In genomic region chr12:107351716-107352115, GRCh38 we compare ENCODE assay signal across 17 cellular contexts.
DNase-seq lines count a peak whose midpoint lies in the region; ATAC-seq, FAIRE-seq and TF ChIP-seq lines count a peak whose summit lies in the region.
"Had no signal": no experiment of that assay in that cellular context is flagged by ENCODE, and none has a peak within 500 bp of the region (broad histone marks: within the 10 kb centered on the region; RNA-seq: fewer than 3 reads in every experiment).

No MANE protein-coding gene starts in this region.

- H3K36me3 Mint-ChIP-seq in CD8-positive, alpha-beta T cell, result no peaks in the 10 kb centered on the region
- H3K36me3 Mint-ChIP-seq in activated T-helper 1 cell treated with anti-CD3 and anti-CD28 coated beads, Interleukin-12 subunit alpha, Interleukin-12 subunit beta, Interleukin-2, Interleukin-4 antibody, amounts not matched to agents 30 ng/mL and 10 ng/mL and 1 ng/mL, durations not matched to agents 14 hours and 24 hours and 36 hours (ENCODE audit: low read depth), result peaks cover 11% of the 10 kb centered on the region

- H3K4me3 ChIP-seq in BLaER1 (no peak overlapping the region), keratinocyte (ENCODE audit: control insufficient read depth in 2 of 3, extremely low read depth in 1 of 3, insufficient read depth in 2 of 3, low read depth in 1 of 3, low read length in 3 of 3) (no peak overlapping the region), dorsolateral prefrontal cortex (no peak overlapping the region)
- no peak overlapping the region for H3K4me3 ChIP-seq in CD8-positive, alpha-beta T cell (ENCODE audit: low read depth, low read length)
- H3K4me3 ChIP-seq: esophagus squamous epithelium had no signal

- no peak overlapping the region for H3K4me3 Mint-ChIP-seq in CD8-positive, alpha-beta T cell
- peak overlapping the region; percentile 38 for H3K4me3 Mint-ChIP-seq in activated T-helper 1 cell treated with anti-CD3 and anti-CD28 coated beads, Interleukin-12 subunit alpha, Interleukin-12 subunit beta, Interleukin-2, Interleukin-4 antibody, amounts not matched to agents 30 ng/mL and 10 ng/mL and 1 ng/mL, durations not matched to agents 14 hours and 24 hours and 36 hours
- H3K4me3 Mint-ChIP-seq: activated B cell treated with CpG ODN at 0.5 μM for 24 hours; activated naive CD4-positive, alpha-beta T cell treated with anti-CD3 and anti-CD28 coated beads, Interleukin-2, amount 10 ng/mL, durations not matched to agents 7 days and 5 days had no signal

- no peaks in the 10 kb centered on the region for H3K9me3 Mint-ChIP-seq in CD8-positive, alpha-beta T cell
- H3K9me3 Mint-ChIP-seq in activated T-helper 1 cell treated with anti-CD3 and anti-CD28 coated beads, Interleukin-12 subunit alpha, Interleukin-12 subunit beta, Interleukin-2, Interleukin-4 antibody, amounts not matched to agents 30 ng/mL and 10 ng/mL and 1 ng/mL, durations not matched to agents 14 hours and 24 hours and 36 hours, result peaks cover 6% of the 10 kb centered on the region

- H3K27me3 Mint-ChIP-seq in CD8-positive, alpha-beta T cell (ENCODE audit: low read depth), result no peaks in the 10 kb centered on the region
- H3K27me3 Mint-ChIP-seq in activated T-helper 1 cell treated with anti-CD3 and anti-CD28 coated beads, Interleukin-12 subunit alpha, Interleukin-12 subunit beta, Interleukin-2, Interleukin-4 antibody, amounts not matched to agents 30 ng/mL and 10 ng/mL and 1 ng/mL, durations not matched to agents 14 hours and 24 hours and 36 hours (ENCODE audit: insufficient read depth), result no peaks in the 10 kb centered on the region
- H3K27me3 Mint-ChIP-seq: activated naive CD4-positive, alpha-beta T cell treated with anti-CD3 and anti-CD28 coated beads, Interleukin-2, amount 10 ng/mL, durations not matched to agents 7 days and 5 days had no signal

- peaks cover 81% of the 10 kb centered on the region for H3K4me1 Mint-ChIP-seq in CD8-positive, alpha-beta T cell (ENCODE audit: low read depth)
- peaks cover 67% of the 10 kb centered on the region for H3K4me1 Mint-ChIP-seq in activated T-helper 1 cell treated with anti-CD3 and anti-CD28 coated beads, Interleukin-12 subunit alpha, Interleukin-12 subunit beta, Interleukin-2, Interleukin-4 antibody, amounts not matched to agents 30 ng/mL and 10 ng/mL and 1 ng/mL, durations not matched to agents 14 hours and 24 hours and 36 hours (ENCODE audit: low read depth)
- H3K4me1 Mint-ChIP-seq: activated B cell treated with CpG ODN at 0.5 μM for 24 hours had no signal

- H3K36me3 ChIP-seq in BLaER1 (no peaks in the 10 kb centered on the region), keratinocyte (ENCODE audit: control insufficient read depth in 2 of 2, extremely low read depth in 1 of 2, insufficient read depth in 2 of 2, low read length in 2 of 2) (no peaks in the 10 kb centered on the region)
- H3K36me3 ChIP-seq in CD8-positive, alpha-beta T cell (ENCODE audit: insufficient read depth, low read length), result no peaks in the 10 kb centered on the region
- H3K36me3 ChIP-seq: brain microvascular endothelial cell had no signal

- intact Hi-C loops in CD8-positive, alpha-beta T cell (cut with DNase I, micrococcal nuclease), result no loop called here
- intact Hi-C loops in activated T-helper 1 cell treated with anti-CD3 and anti-CD28 coated beads, Interleukin-12 subunit alpha, Interleukin-12 subunit beta, Interleukin-2, Interleukin-4 antibody, amounts not matched to agents 30 ng/mL and 10 ng/mL and 1 ng/mL, durations not matched to agents 14 hours and 24 hours and 36 hours (cut with micrococcal nuclease), result loop anchor here (1.0 to 10.0 kb wide), 7 partner anchors 21 to 577 kb away; partner anchors contain the start of gene RIC8B
- intact Hi-C loops in dorsolateral prefrontal cortex (cut with DNase I), result no loop called here

- H3K4me1 ChIP-seq in BLaER1 (peaks cover 46% of the 10 kb centered on the region), keratinocyte (ENCODE audit: control insufficient read depth, extremely low read depth, insufficient read depth, low read length) (peaks cover 50% of the 10 kb centered on the region)
- H3K4me1 ChIP-seq in CD8-positive, alpha-beta T cell (ENCODE audit: insufficient read depth, low read length), result peaks cover 46% of the 10 kb centered on the region

- TF ChIP-seq CTCF in CD8-positive, alpha-beta T cell (IDR thresholded peaks at IDR 0.05), result no peak
- TF ChIP-seq CTCF in keratinocyte (optimal IDR thresholded peaks at IDR 0.05 in 1 of 3, IDR thresholded peaks at IDR 0.05 in 1 of 3, conservative IDR thresholded peaks at IDR 0.05 in 1 of 3; ENCODE audit: extremely low read depth in 1 of 3, insufficient read depth in 2 of 3, low read length in 3 of 3) (no peak), dorsolateral prefrontal cortex (IDR thresholded peaks at IDR 0.05 in 54 of 56, conservative IDR thresholded peaks at IDR 0.05 in 2 of 56; ENCODE audit: low read depth in 1 of 56, partially characterized antibody in 56 of 56) (no peak), GM20000 (IDR thresholded peaks at IDR 0.05; ENCODE audit: extremely low read depth, missing control alignments) (no peak)

- H3K9ac ChIP-seq in BLaER1 (no peak overlapping the region), keratinocyte (ENCODE audit: control insufficient read depth, extremely low read depth, insufficient read depth, low read length) (no peak overlapping the region)

- dilution Hi-C loops in keratinocyte (cut with MboI; ENCODE audit: extremely low pct_ligation_motif_present, low sequenced_read_pairs), result no loop called here

- POLR2A ChIA-PET in CD8-positive, alpha-beta T cell (lab: Charles Lee), result interaction anchor here (1.6 kb wide), 1 partner anchor 31 kb away, joined by 4 read pairs; no protein-coding TSS in a partner anchor

- no peak overlapping the region for H2AFZ ChIP-seq in keratinocyte (ENCODE audit: control insufficient read depth, low read length)

- H3K4me2 ChIP-seq in BLaER1 (peak overlapping the region; percentile 89), keratinocyte (ENCODE audit: control insufficient read depth, extremely low read depth, insufficient read depth, low read depth, low read length) (peak overlapping the region; percentile 12)

- peak overlapping the region; percentile 55; the same call in 1 of the 2 replicates for H3K27ac ChIP-seq in BLaER1
- no peak overlapping the region for H3K27ac ChIP-seq in CD8-positive, alpha-beta T cell (ENCODE audit: low read depth, low read length)
- peak overlapping the region; percentile 24 for H3K27ac ChIP-seq in keratinocyte (ENCODE audit: control insufficient read depth, insufficient read depth, low read length)
- H3K27ac ChIP-seq in dorsolateral prefrontal cortex, result no peak overlapping the region
- H3K27ac ChIP-seq: brain microvascular endothelial cell, esophagus squamous epithelium had no signal

- peak overlapping the region; percentile 86 for H3K27ac Mint-ChIP-seq in CD8-positive, alpha-beta T cell
- H3K27ac Mint-ChIP-seq in activated T-helper 1 cell treated with anti-CD3 and anti-CD28 coated beads, Interleukin-12 subunit alpha, Interleukin-12 subunit beta, Interleukin-2, Interleukin-4 antibody, amounts not matched to agents 30 ng/mL and 10 ng/mL and 1 ng/mL, durations not matched to agents 14 hours and 24 hours and 36 hours, result peak overlapping the region; percentile 62
- H3K27ac Mint-ChIP-seq: activated B cell treated with CpG ODN at 0.5 μM for 24 hours had no signal

- ATAC-seq in CD8-positive, alpha-beta T cell, result no peak

- H4K20me1 ChIP-seq in BLaER1 (peaks cover 22% of the 10 kb centered on the region; the same call in 1 of the 2 replicates), keratinocyte (ENCODE audit: control insufficient read depth, extremely low read depth, insufficient read depth, low read length) (peaks cover 3% of the 10 kb centered on the region)

- peaks cover 4% of the 10 kb centered on the region for H3K79me2 ChIP-seq in keratinocyte (ENCODE audit: control insufficient read depth, insufficient read depth, low read length)

- H3K9me3 ChIP-seq in BLaER1 (peaks cover 12% of the 10 kb centered on the region), keratinocyte (ENCODE audit: control insufficient read depth, low read depth, low read length) (no peaks in the 10 kb centered on the region)
- no peaks in the 10 kb centered on the region for H3K9me3 ChIP-seq in CD8-positive, alpha-beta T cell (ENCODE audit: low read length)
- H3K9me3 ChIP-seq: esophagus squamous epithelium had no signal

- peak; percentile 32 for FAIRE-seq in keratinocyte (lab: Jason Lieb, UNC)
- FAIRE-seq: GM19239, H54, urothelium cell line had no signal

- no peaks in the 10 kb centered on the region for H3K9me1 ChIP-seq in keratinocyte (ENCODE audit: control insufficient read depth, extremely low read depth, insufficient read depth, low read length)

- no peaks in the 10 kb centered on the region for H3K27me3 ChIP-seq in BLaER1
- no peaks in the 10 kb centered on the region for H3K27me3 ChIP-seq in CD8-positive, alpha-beta T cell (ENCODE audit: insufficient read depth, low read length)
- H3K27me3 ChIP-seq in keratinocyte (ENCODE audit: control insufficient read depth, extremely low read depth, insufficient read depth, low read length), result no peaks in the 10 kb centered on the region
- H3K27me3 ChIP-seq in dorsolateral prefrontal cortex, result peaks cover 0 to 3% (median 0%) of the 10 kb centered on the region in 45 donors
- H3K27me3 ChIP-seq: brain microvascular endothelial cell, esophagus squamous epithelium had no signal

- DNase-seq in CD8-positive, alpha-beta T cell, result no peak
- no peak for DNase-seq in activated T-helper 1 cell treated with anti-CD3 and anti-CD28 coated beads, Interleukin-12 subunit alpha, Interleukin-12 subunit beta, Interleukin-2, Interleukin-4 antibody, amounts not matched to agents 30 ng/mL and 10 ng/mL and 1 ng/mL, durations not matched to agents 14 hours and 24 hours and 36 hours (ENCODE audit: low spot score)
- DNase-seq in keratinocyte (ENCODE audit: low read depth, low spot score), result no peak
- no peak for DNase-seq in dorsolateral prefrontal cortex
- no peak for DNase-seq in GM20000 (ENCODE audit: low spot score)
- DNase-seq in dedifferentiated amniotic fluid mesenchymal stem cell (ENCODE audit: extremely low spot score), result no peak
- DNase-seq: activated B cell treated with CpG ODN at 0.5 μM for 24 hours; activated naive CD4-positive, alpha-beta T cell treated with anti-CD3 and anti-CD28 coated beads, Interleukin-2, amount 10 ng/mL, durations not matched to agents 7 days and 5 days; brain microvascular endothelial cell; esophagus squamous epithelium; NCI-H2081; NCI-H524 treated with DMSO at 0.1 percent for 48 hours; Right ventricle myocardium superior had no signal

- CTCF ChIA-PET in CD8-positive, alpha-beta T cell (lab: Charles Lee), result no interaction called here

Comparison
In these comparisons a context has a peak if more than half of its experiments do, and no peak if none do; other contexts are left out.
1. H3K27ac ChIP-seq: peak in BLaER1 (single experiment) and keratinocyte (single experiment); none in CD8-positive, alpha-beta T cell (single experiment) and dorsolateral prefrontal cortex (0 of 59).